1 cellular context compared by ENCODE assay signal in the genomic region with DNA sequence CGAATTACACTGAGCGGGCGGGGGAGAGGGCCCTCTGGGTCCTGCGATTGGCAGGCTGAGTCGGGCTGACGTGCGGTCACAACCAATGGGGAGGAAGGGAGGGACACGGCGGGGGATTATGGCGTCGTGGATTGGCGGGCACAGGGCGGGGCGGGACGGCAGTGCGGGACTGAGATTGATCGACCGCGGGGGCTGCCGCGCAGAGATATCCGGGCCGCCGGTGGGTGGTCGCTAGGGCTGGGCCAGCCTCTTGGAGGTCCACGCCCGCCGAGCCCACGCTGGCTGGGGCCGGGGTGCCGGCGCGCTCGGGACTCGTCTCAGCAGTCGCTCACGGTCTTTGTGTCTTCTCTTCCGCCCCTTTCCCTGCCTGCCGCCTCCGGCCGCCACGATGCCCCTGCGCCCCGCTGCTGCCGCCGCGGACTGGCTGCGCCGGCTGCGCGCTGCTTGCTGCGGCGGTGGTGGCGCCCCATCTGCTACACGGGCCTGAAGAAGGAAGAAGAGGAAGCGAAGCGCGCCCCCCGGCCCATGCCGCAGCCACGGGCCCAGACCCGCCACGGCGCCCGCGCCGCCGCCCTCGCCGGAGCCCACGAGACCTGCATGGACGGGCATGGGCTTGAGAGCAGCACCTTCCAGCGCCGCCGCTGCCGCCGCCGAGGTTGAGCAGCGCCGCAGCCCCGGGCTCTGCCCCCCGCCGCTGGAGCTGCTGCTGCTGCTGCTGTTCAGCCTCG.
TF ChIP-seq lines count a peak whose summit lies in the region.

A gene with protein sequence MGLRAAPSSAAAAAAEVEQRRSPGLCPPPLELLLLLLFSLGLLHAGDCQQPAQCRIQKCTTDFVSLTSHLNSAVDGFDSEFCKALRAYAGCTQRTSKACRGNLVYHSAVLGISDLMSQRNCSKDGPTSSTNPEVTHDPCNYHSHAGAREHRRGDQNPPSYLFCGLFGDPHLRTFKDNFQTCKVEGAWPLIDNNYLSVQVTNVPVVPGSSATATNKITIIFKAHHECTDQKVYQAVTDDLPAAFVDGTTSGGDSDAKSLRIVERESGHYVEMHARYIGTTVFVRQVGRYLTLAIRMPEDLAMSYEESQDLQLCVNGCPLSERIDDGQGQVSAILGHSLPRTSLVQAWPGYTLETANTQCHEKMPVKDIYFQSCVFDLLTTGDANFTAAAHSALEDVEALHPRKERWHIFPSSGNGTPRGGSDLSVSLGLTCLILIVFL (plus strand): TSS at position 200 of the 728 bp plus-strand sequence. CDS start 408 bp downstream, at position 608.

TF ChIP-seq in HEK293, 187 proteins besides CTCF, POLR2A, EP300 and RAD21 (continued from another document and continues in another):
- TF ChIP-seq PRDM10 (tag by site-specific recombination; IDR thresholded peaks at IDR 0.05), result peak; percentile 7; the same call in 1 of the 2 replicates
- peak; percentile 23; the same call in 1 of the 2 replicates for TF ChIP-seq ZEB2 (tag by site-specific recombination; IDR thresholded peaks at IDR 0.05)
- no peak for TF ChIP-seq ZBTB49 (tag by site-specific recombination; IDR thresholded peaks at IDR 0.05; ENCODE audit: low read depth)
- TF ChIP-seq MYNN (tag by site-specific recombination; IDR thresholded peaks at IDR 0.05; ENCODE audit: borderline replicate concordance), result no peak
- TF ChIP-seq, protein P1, sequence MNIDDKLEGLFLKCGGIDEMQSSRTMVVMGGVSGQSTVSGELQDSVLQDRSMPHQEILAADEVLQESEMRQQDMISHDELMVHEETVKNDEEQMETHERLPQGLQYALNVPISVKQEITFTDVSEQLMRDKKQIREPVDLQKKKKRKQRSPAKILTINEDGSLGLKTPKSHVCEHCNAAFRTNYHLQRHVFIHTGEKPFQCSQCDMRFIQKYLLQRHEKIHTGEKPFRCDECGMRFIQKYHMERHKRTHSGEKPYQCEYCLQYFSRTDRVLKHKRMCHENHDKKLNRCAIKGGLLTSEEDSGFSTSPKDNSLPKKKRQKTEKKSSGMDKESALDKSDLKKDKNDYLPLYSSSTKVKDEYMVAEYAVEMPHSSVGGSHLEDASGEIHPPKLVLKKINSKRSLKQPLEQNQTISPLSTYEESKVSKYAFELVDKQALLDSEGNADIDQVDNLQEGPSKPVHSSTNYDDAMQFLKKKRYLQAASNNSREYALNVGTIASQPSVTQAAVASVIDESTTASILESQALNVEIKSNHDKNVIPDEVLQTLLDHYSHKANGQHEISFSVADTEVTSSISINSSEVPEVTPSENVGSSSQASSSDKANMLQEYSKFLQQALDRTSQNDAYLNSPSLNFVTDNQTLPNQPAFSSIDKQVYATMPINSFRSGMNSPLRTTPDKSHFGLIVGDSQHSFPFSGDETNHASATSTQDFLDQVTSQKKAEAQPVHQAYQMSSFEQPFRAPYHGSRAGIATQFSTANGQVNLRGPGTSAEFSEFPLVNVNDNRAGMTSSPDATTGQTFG (tag by site-specific recombination; IDR thresholded peaks at IDR 0.05; ENCODE audit: borderline replicate concordance), result no peak
- TF ChIP-seq ZBTB7A (tag by site-specific recombination; IDR thresholded peaks at IDR 0.05; ENCODE audit: low read depth), result no peak; the same call in 1 of the 2 replicates
- TF ChIP-seq ELK4 (IDR thresholded peaks at IDR 0.05; ENCODE audit: borderline replicate concordance, low read depth, low read length), result no peak
- no peak for TF ChIP-seq ZNF211 (tag by site-specific recombination; IDR thresholded peaks at IDR 0.05; ENCODE audit: low read depth)
- no peak for TF ChIP-seq FEZF1 (tag by site-specific recombination; IDR thresholded peaks at IDR 0.05)
- TF ChIP-seq, protein P2, sequence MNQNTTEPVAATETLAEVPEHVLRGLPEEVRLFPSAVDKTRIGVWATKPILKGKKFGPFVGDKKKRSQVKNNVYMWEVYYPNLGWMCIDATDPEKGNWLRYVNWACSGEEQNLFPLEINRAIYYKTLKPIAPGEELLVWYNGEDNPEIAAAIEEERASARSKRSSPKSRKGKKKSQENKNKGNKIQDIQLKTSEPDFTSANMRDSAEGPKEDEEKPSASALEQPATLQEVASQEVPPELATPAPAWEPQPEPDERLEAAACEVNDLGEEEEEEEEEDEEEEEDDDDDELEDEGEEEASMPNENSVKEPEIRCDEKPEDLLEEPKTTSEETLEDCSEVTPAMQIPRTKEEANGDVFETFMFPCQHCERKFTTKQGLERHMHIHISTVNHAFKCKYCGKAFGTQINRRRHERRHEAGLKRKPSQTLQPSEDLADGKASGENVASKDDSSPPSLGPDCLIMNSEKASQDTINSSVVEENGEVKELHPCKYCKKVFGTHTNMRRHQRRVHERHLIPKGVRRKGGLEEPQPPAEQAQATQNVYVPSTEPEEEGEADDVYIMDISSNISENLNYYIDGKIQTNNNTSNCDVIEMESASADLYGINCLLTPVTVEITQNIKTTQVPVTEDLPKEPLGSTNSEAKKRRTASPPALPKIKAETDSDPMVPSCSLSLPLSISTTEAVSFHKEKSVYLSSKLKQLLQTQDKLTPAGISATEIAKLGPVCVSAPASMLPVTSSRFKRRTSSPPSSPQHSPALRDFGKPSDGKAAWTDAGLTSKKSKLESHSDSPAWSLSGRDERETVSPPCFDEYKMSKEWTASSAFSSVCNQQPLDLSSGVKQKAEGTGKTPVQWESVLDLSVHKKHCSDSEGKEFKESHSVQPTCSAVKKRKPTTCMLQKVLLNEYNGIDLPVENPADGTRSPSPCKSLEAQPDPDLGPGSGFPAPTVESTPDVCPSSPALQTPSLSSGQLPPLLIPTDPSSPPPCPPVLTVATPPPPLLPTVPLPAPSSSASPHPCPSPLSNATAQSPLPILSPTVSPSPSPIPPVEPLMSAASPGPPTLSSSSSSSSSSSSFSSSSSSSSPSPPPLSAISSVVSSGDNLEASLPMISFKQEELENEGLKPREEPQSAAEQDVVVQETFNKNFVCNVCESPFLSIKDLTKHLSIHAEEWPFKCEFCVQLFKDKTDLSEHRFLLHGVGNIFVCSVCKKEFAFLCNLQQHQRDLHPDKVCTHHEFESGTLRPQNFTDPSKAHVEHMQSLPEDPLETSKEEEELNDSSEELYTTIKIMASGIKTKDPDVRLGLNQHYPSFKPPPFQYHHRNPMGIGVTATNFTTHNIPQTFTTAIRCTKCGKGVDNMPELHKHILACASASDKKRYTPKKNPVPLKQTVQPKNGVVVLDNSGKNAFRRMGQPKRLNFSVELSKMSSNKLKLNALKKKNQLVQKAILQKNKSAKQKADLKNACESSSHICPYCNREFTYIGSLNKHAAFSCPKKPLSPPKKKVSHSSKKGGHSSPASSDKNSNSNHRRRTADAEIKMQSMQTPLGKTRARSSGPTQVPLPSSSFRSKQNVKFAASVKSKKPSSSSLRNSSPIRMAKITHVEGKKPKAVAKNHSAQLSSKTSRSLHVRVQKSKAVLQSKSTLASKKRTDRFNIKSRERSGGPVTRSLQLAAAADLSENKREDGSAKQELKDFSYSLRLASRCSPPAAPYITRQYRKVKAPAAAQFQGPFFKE (tag by site-specific recombination; IDR thresholded peaks at IDR 0.05; ENCODE audit: borderline replicate concordance), result no peak
- TF ChIP-seq ZFP37 (tag by site-specific recombination; IDR thresholded peaks at IDR 0.05), result no peak
- no peak for TF ChIP-seq GLI4 (tag by site-specific recombination; IDR thresholded peaks at IDR 0.05)
- no peak for TF ChIP-seq ZNF677 (tag by site-specific recombination; IDR thresholded peaks at IDR 0.05)
- TF ChIP-seq EGR2 (tag by site-specific recombination; IDR thresholded peaks at IDR 0.05; ENCODE audit: low read depth), result peak; percentile 85
- TF ChIP-seq ZBTB8A (tag by site-specific recombination; IDR thresholded peaks at IDR 0.05), result 0 out of 2 replicates have a peak, but pooled peaks have one; percentile 3
- TF ChIP-seq ZNF76 (tag by site-specific recombination; IDR thresholded peaks at IDR 0.05; ENCODE audit: borderline replicate concordance, low read depth), result no peak
- TF ChIP-seq TCF7L2 (IDR thresholded peaks at IDR 0.05; ENCODE audit: borderline replicate concordance, low read depth, low read length), result no peak
- no peak for TF ChIP-seq SCRT2 (tag by site-specific recombination; IDR thresholded peaks at IDR 0.05)
- TF ChIP-seq ZNF416 (tag by site-specific recombination; IDR thresholded peaks at IDR 0.05), result no peak
- no peak; the same call in none of the 2 replicates for TF ChIP-seq ZBTB17 (tag by site-specific recombination; IDR thresholded peaks at IDR 0.05)
- TF ChIP-seq, protein P3, sequence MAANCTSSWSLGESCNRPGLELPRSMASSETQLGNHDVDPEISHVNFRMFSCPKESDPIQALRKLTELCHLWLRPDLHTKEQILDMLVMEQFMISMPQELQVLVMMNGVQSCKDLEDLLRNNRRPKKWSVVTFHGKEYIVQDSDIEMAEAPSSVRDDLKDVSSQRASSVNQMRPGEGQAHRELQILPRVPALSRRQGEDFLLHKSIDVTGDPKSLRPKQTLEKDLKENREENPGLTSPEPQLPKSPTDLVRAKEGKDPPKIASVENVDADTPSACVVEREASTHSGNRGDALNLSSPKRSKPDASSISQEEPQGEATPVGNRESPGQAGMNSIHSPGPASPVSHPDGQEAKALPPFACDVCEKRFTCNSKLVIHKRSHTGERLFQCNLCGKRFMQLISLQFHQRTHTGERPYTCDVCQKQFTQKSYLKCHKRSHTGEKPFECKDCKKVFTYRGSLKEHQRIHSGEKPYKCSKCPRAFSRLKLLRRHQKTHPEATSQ (tag by site-specific recombination; IDR thresholded peaks at IDR 0.05), result no peak
- TF ChIP-seq YY2 (tag by site-specific recombination; IDR thresholded peaks at IDR 0.05), result no peak
- TF ChIP-seq ZXDB (tag by site-specific recombination; IDR thresholded peaks at IDR 0.05), result peak; percentile 74
- no peak for TF ChIP-seq ZNF132 (tag by site-specific recombination; IDR thresholded peaks at IDR 0.05; ENCODE audit: borderline replicate concordance)
- no peak for TF ChIP-seq ZNF157 (tag by site-specific recombination; IDR thresholded peaks at IDR 0.05)
- TF ChIP-seq ZNF174 (tag by site-specific recombination; IDR thresholded peaks at IDR 0.05), result no peak
- TF ChIP-seq KLF7 (tag by site-specific recombination; IDR thresholded peaks at IDR 0.05; ENCODE audit: borderline replicate concordance), result no peak
- no peak for TF ChIP-seq ZNF324 (tag by site-specific recombination; IDR thresholded peaks at IDR 0.05)
- peak; percentile 79 for TF ChIP-seq ZFHX2 (tag by site-specific recombination; conservative IDR thresholded peaks at IDR 0.05)
- TF ChIP-seq, protein P4, sequence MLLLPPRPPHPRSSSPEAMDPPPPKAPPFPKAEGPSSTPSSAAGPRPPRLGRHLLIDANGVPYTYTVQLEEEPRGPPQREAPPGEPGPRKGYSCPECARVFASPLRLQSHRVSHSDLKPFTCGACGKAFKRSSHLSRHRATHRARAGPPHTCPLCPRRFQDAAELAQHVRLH (tag by site-specific recombination; IDR thresholded peaks at IDR 0.05), result no peak
- peak; percentile 98 for TF ChIP-seq SP2 (tag by site-specific recombination; IDR thresholded peaks at IDR 0.05)
- TF ChIP-seq ZNF707 (tag by site-specific recombination; IDR thresholded peaks at IDR 0.05), result no peak
- TF ChIP-seq ZNF350 (tag by site-specific recombination; IDR thresholded peaks at IDR 0.05), result no peak
- 0 out of 2 replicates have a peak, but pooled peaks have one; percentile 24 for TF ChIP-seq ZNF843 (tag by site-specific recombination; IDR thresholded peaks at IDR 0.05)
- TF ChIP-seq OSR2 (tag by site-specific recombination; IDR thresholded peaks at IDR 0.05), result no peak
- TF ChIP-seq ZNF501 (tag by site-specific recombination; IDR thresholded peaks at IDR 0.05), result 0 out of 2 replicates have a peak, but pooled peaks have one; percentile 2
- no peak for TF ChIP-seq ZFP3 (tag by site-specific recombination; IDR thresholded peaks at IDR 0.05; ENCODE audit: low read depth)
- no peak for TF ChIP-seq ZNF23 (tag by site-specific recombination; IDR thresholded peaks at IDR 0.05; ENCODE audit: borderline replicate concordance)
- no peak for TF ChIP-seq ZNF561 (tag by site-specific recombination; IDR thresholded peaks at IDR 0.05; ENCODE audit: borderline replicate concordance)
